10 cellular contexts compared by ENCODE assay signal in genomic region chr16:66751992-66752322, GRCh38. TPM values are rescaled to one million over a fixed set of nuclear protein-coding genes. Genes with fewer than 3 reads are reported as not detected.
A peak's percentile ranks its signal among the peaks of the same experiment; 100 is the strongest.
DNase-seq lines count a peak whose midpoint lies in the region; ATAC-seq and TF ChIP-seq lines count a peak whose summit lies in the region.
"Had no signal": no experiment of that assay in that cellular context is flagged by ENCODE, and none has a peak within 500 bp of the region (broad histone marks: within the 10 kb centered on the region; RNA-seq: fewer than 3 reads in every experiment).

No MANE protein-coding gene starts in this region.

- H2AFZ ChIP-seq in mammary epithelial cell (ENCODE audit: low read depth, low read length) = peak overlapping the region; percentile 91

- H3K4me2 ChIP-seq in mammary epithelial cell (ENCODE audit: insufficient read depth, low read depth, low read length) = peak overlapping the region; percentile 81

- no peak for DNase-seq in AG04449 (ENCODE audit: low read depth, low spot score)
- no peak for DNase-seq in mammary epithelial cell
- no peak for DNase-seq in naive thymus-derived CD4-positive, alpha-beta T cell
- no peak for DNase-seq in posterior cingulate gyrus
- DNase-seq in lower leg skin (ENCODE audit: low spot score in 2 of 2) = no peak
- no peak for DNase-seq in NCI-H1694 treated with DMSO at 0.1 percent for 48 hours (lab: John Stamatoyannopoulos, UW)
- DNase-seq in HPDE6-E6E7 (ENCODE audit: extremely low spot score) = no peak
- DNase-seq: NCI-H1436 treated with DMSO at 0.1 percent for 48 hours had no signal

- H3K4me1 ChIP-seq in HUES64 (ENCODE audit: insufficient read depth, low read length) = peaks cover 12% of the 10 kb centered on the region
- H3K4me1 ChIP-seq in mammary epithelial cell (ENCODE audit: insufficient read depth, low read length) = peaks cover 10% of the 10 kb centered on the region
- peaks cover 21 to 24% of the 10 kb centered on the region in 2 donors for H3K4me1 ChIP-seq in naive thymus-derived CD4-positive, alpha-beta T cell (ENCODE audit: control insufficient read depth in 2 of 2, insufficient read depth in 2 of 2, low read length in 2 of 2)

- dilution Hi-C loops in mammary epithelial cell (cut with HindIII; ENCODE audit: low sequenced_read_pairs) = no loop called here

- CTCF ChIA-PET in AG04449 (lab: Yijun Ruan, JAX) = interaction anchor here (0.6 to 20.6 kb wide), 50 partner anchors 10 to 355 kb away, joined by 3 to 501 read pairs (median 4); partner anchors contain the start of gene NAE1
- CTCF ChIA-PET in mammary epithelial cell (lab: Charles Lee; ENCODE audit: low non-redundant PET) = interaction anchor here (0.6 to 1.2 kb wide), 2 partner anchors 26 to 116 kb away, joined by 4 to 5 read pairs; no protein-coding TSS in a partner anchor
- CTCF ChIA-PET in naive thymus-derived CD4-positive, alpha-beta T cell (lab: Charles Lee) = interaction anchor here (0.7 to 2.5 kb wide), 9 partner anchors 10 to 344 kb away, joined by 3 to 10 read pairs (median 4); partner anchors contain the start of gene NAE1

- TF ChIP-seq POLR2A in lower leg skin (IDR thresholded peaks at IDR 0.05) = no peak

- H3K9me3 Mint-ChIP-seq in naive thymus-derived CD4-positive, alpha-beta T cell = peaks cover 0 to 6% (median 0%) of the 10 kb centered on the region in 11 donors

- peak overlapping the region; percentile 41 for H3K4me3 ChIP-seq in AG04449 (ENCODE audit: low read depth, low read length)
- peak overlapping the region; percentile 87 for H3K4me3 ChIP-seq in HUES64 (ENCODE audit: low read length)
- H3K4me3 ChIP-seq in mammary epithelial cell (replicated peaks in 1 of 3; ENCODE audit: insufficient read depth in 1 of 3, low read depth in 2 of 3, low read length in 3 of 3) = peak overlapping the region; percentile 20 to 81 (median 32)
- peak overlapping the region; percentile 47 for H3K4me3 ChIP-seq in naive thymus-derived CD4-positive, alpha-beta T cell (ENCODE audit: low read length)
- no peak overlapping the region for H3K4me3 ChIP-seq in lower leg skin (ENCODE audit: low read depth, poor library complexity, severe bottlenecking)

- H3K9me3 ChIP-seq in HUES64 (ENCODE audit: insufficient read depth, low read depth, low read length) (no peaks in the 10 kb centered on the region), mammary epithelial cell (replicated peaks; ENCODE audit: insufficient read depth, low read length) (no peaks in the 10 kb centered on the region)
- no peaks in the 10 kb centered on the region for H3K9me3 ChIP-seq in naive thymus-derived CD4-positive, alpha-beta T cell (ENCODE audit: control insufficient read depth in 2 of 3, low read length in 3 of 3)

- peaks cover 46% of the 10 kb centered on the region for H3K79me2 ChIP-seq in mammary epithelial cell (ENCODE audit: insufficient read depth, low read length)

- peak overlapping the region; percentile 73 to 93 (median 87) for H3K27ac Mint-ChIP-seq in naive thymus-derived CD4-positive, alpha-beta T cell

- BruUV-seq in mammary epithelial cell (replicated peaks; lab: Mats Ljungman, UMichigan) = no TSS peak

- intact Hi-C loops in mammary epithelial cell (cut with micrococcal nuclease) = loop anchor here (1.0 kb wide), 2 partner anchors 24 to 144 kb away; no protein-coding TSS in a partner anchor
- intact Hi-C loops in naive thymus-derived CD4-positive, alpha-beta T cell (cut with micrococcal nuclease) = loop anchor here (1.0 to 5.0 kb wide), 11 partner anchors 24 to 346 kb away; partner anchors contain the start of genes CMTM4 (in 2 of the 2), NAE1 (in 2 of the 2) and CIAO2B (in 1 of the 2)
- intact Hi-C loops in posterior cingulate gyrus (cut with DNase I) = loop anchor here (1.0 to 10.0 kb wide), 2 partner anchors 24 to 113 kb away; no protein-coding TSS in a partner anchor
- intact Hi-C loops in lower leg skin (cut with DNase I; ENCODE audit: low total_unique reads) = no loop called here

- POLR2A ChIA-PET in AG04449 (lab: Yijun Ruan, JAX) = interaction anchor here (0.8 to 1.6 kb wide), 2 partner anchors 11 to 15 kb away, joined by 3 to 11 read pairs; no protein-coding TSS in a partner anchor
- POLR2A ChIA-PET in naive thymus-derived CD4-positive, alpha-beta T cell (lab: Charles Lee) = interaction anchor here (1.0 to 2.1 kb wide), 4 partner anchors 14 to 148 kb away, joined by 3 to 13 read pairs (median 5); partner anchors contain the start of gene NAE1

- H3K36me3 ChIP-seq in HUES64 (ENCODE audit: insufficient read depth, low read length) (peaks cover 34% of the 10 kb centered on the region), mammary epithelial cell (ENCODE audit: insufficient read depth, low read length) (peaks cover 10% of the 10 kb centered on the region)
- peaks cover 0 to 26% (median 4%) of the 10 kb centered on the region in 3 experiments for H3K36me3 ChIP-seq in naive thymus-derived CD4-positive, alpha-beta T cell (ENCODE audit: control insufficient read depth in 2 of 3, insufficient read depth in 3 of 3, low read length in 3 of 3)

- H3K36me3 Mint-ChIP-seq in naive thymus-derived CD4-positive, alpha-beta T cell = peaks cover 0 to 18% (median 6%) of the 10 kb centered on the region in 5 donors

- no peak for ATAC-seq in naive thymus-derived CD4-positive, alpha-beta T cell

- H3K4me1 Mint-ChIP-seq in naive thymus-derived CD4-positive, alpha-beta T cell = peaks cover 27 to 40% (median 37%) of the 10 kb centered on the region in 7 donors

- H3K9ac ChIP-seq in HUES64 (ENCODE audit: low read depth, low read length) = peak overlapping the region; percentile 51; the same call in 1 of the 2 replicates
- no peak overlapping the region for H3K9ac ChIP-seq in mammary epithelial cell (ENCODE audit: insufficient read depth, low read length)

- no peaks in the 10 kb centered on the region for H4K20me1 ChIP-seq in mammary epithelial cell (ENCODE audit: insufficient read depth, low read length)

- H3K27me3 Mint-ChIP-seq in naive thymus-derived CD4-positive, alpha-beta T cell = peaks cover 0 to 40% (median 0%) of the 10 kb centered on the region in 5 donors

- TF ChIP-seq CTCF in AG04449 (IDR thresholded peaks at IDR 0.05; ENCODE audit: insufficient read depth, low read length, missing control alignments) (no peak), mammary epithelial cell (conservative IDR thresholded peaks at IDR 0.05 in 1 of 2, IDR thresholded peaks at IDR 0.05 in 1 of 2; ENCODE audit: extremely low read depth in 1 of 2, insufficient read depth in 1 of 2, low read depth in 1 of 2, low read length in 2 of 2) (no peak), lower leg skin (IDR thresholded peaks at IDR 0.05) (no peak)

- 65% methylated on average over 3 of the region's 3 CpGs for WGBS in HUES64
- WGBS in mammary epithelial cell (ENCODE audit: low coverage, missing lambda C conversion rate) = 50% methylated on average over 2 of the region's 3 CpGs
- WGBS in lower leg skin, 2 donors = 36 to 38% methylated on average over 3 of the region's 3 CpGs

- H3K27me3 ChIP-seq in HUES64 (ENCODE audit: insufficient read depth, low read length) (peaks cover 7% of the 10 kb centered on the region; the same call in 1 of the 2 replicates), mammary epithelial cell (ENCODE audit: insufficient read depth, low read length) (no peaks in the 10 kb centered on the region)
- H3K27me3 ChIP-seq in naive thymus-derived CD4-positive, alpha-beta T cell (ENCODE audit: control insufficient read depth in 2 of 2, insufficient read depth in 2 of 2, low read length in 2 of 2) = no peaks in the 10 kb centered on the region

- peak overlapping the region; percentile 76 to 91 (median 81) for H3K4me3 Mint-ChIP-seq in naive thymus-derived CD4-positive, alpha-beta T cell

- in situ Hi-C loops in mammary epithelial cell (cut with MboI; ENCODE audit: low sequenced_read_pairs in 2 of 2) = no loop called here

- H3K27ac ChIP-seq in HUES64 (ENCODE audit: low read depth, low read length) = no peak overlapping the region
- H3K27ac ChIP-seq in mammary epithelial cell (ENCODE audit: insufficient read depth, low read depth, low read length) = no peak overlapping the region
- H3K27ac ChIP-seq in naive thymus-derived CD4-positive, alpha-beta T cell (ENCODE audit: low read depth, low read length) = peak overlapping the region; percentile 91

RNA-seq across cellular contexts. Expression of gene DYNC1LI2, which starts 0.5 kb away (rescaled TPM):
- 52.2 TPM for polyA plus RNA-seq in HUES64 (2013, experiment 1 of 2)
- polyA plus RNA-seq in HUES64 (2013, experiment 2 of 2) = 46.8 TPM
- total RNA-seq in mammary epithelial cell (100 to 1,000 TPM in 1 of 2 donors, 10 to 100 TPM in 1; 90.8 to 127 TPM), lower leg skin (100 to 1,000 TPM in 2 of 4 donors, 10 to 100 TPM in 2; 59.3 to 194 (median 111) TPM)
- polyA plus RNA-seq in mammary epithelial cell = 55.4 TPM
- 70.1 TPM for polyA minus RNA-seq in mammary epithelial cell
- 10 to 100 TPM; 72.3 to 85.7 (median 80.9) TPM for total RNA-seq in naive thymus-derived CD4-positive, alpha-beta T cell
- 10 to 100 TPM; 23.2 to 25.5 TPM for polyA plus RNA-seq in naive thymus-derived CD4-positive, alpha-beta T cell

RNA-seq across cellular contexts. Expression of gene TERB1, which starts 49.4 kb away (rescaled TPM):
- not detected for polyA plus RNA-seq in HUES64 (2013, experiment 1 of 2)
- not detected for polyA plus RNA-seq in HUES64 (2013, experiment 2 of 2)
- total RNA-seq in mammary epithelial cell = under 1 TPM in 1 of 2 donors, not detected in 1; 0.17 TPM
- 0.05 TPM for polyA plus RNA-seq in mammary epithelial cell
- polyA minus RNA-seq in mammary epithelial cell = not detected
- under 1 TPM in 4 of 5 experiments, not detected in 1; 0.16 to 0.83 (median 0.37) TPM for total RNA-seq in naive thymus-derived CD4-positive, alpha-beta T cell
- not detected for polyA plus RNA-seq in naive thymus-derived CD4-positive, alpha-beta T cell
- total RNA-seq in lower leg skin = under 1 TPM in 1 of 4 donors, not detected in 3; 0.19 TPM
- total RNA-seq: cerebellum had no signal

RNA-seq across cellular contexts. Expression of gene CMTM4, which starts 55.4 kb away (rescaled TPM):
- polyA plus RNA-seq in HUES64 (2013, experiment 1 of 2) = 19.2 TPM
- polyA plus RNA-seq in HUES64 (2013, experiment 2 of 2) = 25.7 TPM
- 10 to 100 TPM; 24.0 to 81.7 TPM for total RNA-seq in mammary epithelial cell
- polyA plus RNA-seq in mammary epithelial cell = 17.0 TPM
- 61.0 TPM for polyA minus RNA-seq in mammary epithelial cell
- total RNA-seq in naive thymus-derived CD4-positive, alpha-beta T cell = 1 to 10 TPM; 1.5 to 2.5 (median 1.8) TPM
- polyA plus RNA-seq in naive thymus-derived CD4-positive, alpha-beta T cell = under 1 TPM; 0.07 to 0.12 TPM
- 10 to 100 TPM; 11.1 to 30.2 (median 22.5) TPM for total RNA-seq in lower leg skin
